In genomic region chr2:105635564-105635963, GRCh38 we compare ENCODE assay signal across 26 cellular contexts.
DNase-seq lines count a peak whose midpoint lies in the region; ATAC-seq and TF ChIP-seq lines count a peak whose summit lies in the region.
"Had no signal": no experiment of that assay in that cellular context is flagged by ENCODE, and none has a peak within 500 bp of the region (broad histone marks: within the 10 kb centered on the region; RNA-seq: fewer than 3 reads in every experiment).

No MANE protein-coding gene starts in this region.

- TF ChIP-seq RAD21 in neural cell (conservative IDR thresholded peaks at IDR 0.05) = no peak

- no peak overlapping the region for H2AFZ ChIP-seq in neural cell (ENCODE audit: low read depth, low read length)

- no peaks in the 10 kb centered on the region for H3K36me3 Mint-ChIP-seq in brain
- H3K36me3 Mint-ChIP-seq: CD8-positive, alpha-beta T cell had no signal

- H3K27ac ChIP-seq in neural cell (ENCODE audit: low read length) = no peak overlapping the region
- no peak overlapping the region for H3K27ac ChIP-seq in aorta (ENCODE audit: low read depth in 1 of 2, low read length in 2 of 2)
- H3K27ac ChIP-seq: 22Rv1, C4-2B, SJSA1 had no signal

- H3K4me3 ChIP-seq in neural cell (ENCODE audit: low read length) (no peak overlapping the region), aorta (ENCODE audit: low read length in 2 of 2) (no peak overlapping the region)
- H3K4me3 ChIP-seq: HAP-1, MG63, SJSA1 had no signal

- no peaks in the 10 kb centered on the region for H3F3A ChIP-seq in neural cell (ENCODE audit: insufficient read depth, low read length, poor library complexity, severe bottlenecking)

- peak; percentile 36 for ATAC-seq in aorta (ENCODE audit: low FRiP score)
- ATAC-seq: CD8-positive, alpha-beta T cell had no signal

- DNase-seq in DMS 273 (lab: John Stamatoyannopoulos, UW; ENCODE audit: unreplicated experiment) = peak; percentile 19
- DNase-seq in DMS 273 treated with DMSO at 0.1 percent for 48 hours (lab: John Stamatoyannopoulos, UW) = no peak
- DNase-seq in aorta = no peak
- DNase-seq in central memory CD4-positive, alpha-beta T cell = no peak
- DNase-seq in NCI-H146 treated with DMSO at 0.1 percent for 48 hours (lab: John Stamatoyannopoulos, UW; ENCODE audit: unreplicated experiment) = no peak
- DNase-seq: Caco-2, DMS153, DND-41, GOT3, HFFc6, KG1, MG63, NCI-H1105 treated with DMSO at 0.1 percent for 48 hours, NCI-H146, NCI-H2029, NCI-H446, NCI-H524 treated with DMSO at 0.1 percent for 48 hours, NCI-H774 had no signal

- peak overlapping the region in 3 of 5 experiments; percentile 34 to 68 (median 45) for H3K27ac Mint-ChIP-seq in brain
- H3K27ac Mint-ChIP-seq: B cell; CD8-positive, alpha-beta T cell; HFFc6 had no signal

- peaks cover 0 to 16% (median 0%) of the 10 kb centered on the region in 5 experiments for H3K9me3 Mint-ChIP-seq in brain
- H3K9me3 Mint-ChIP-seq: HFFc6 had no signal

- H3K4me3 Mint-ChIP-seq in brain = no peak overlapping the region
- H3K4me3 Mint-ChIP-seq: B cell; CD8-positive, alpha-beta T cell; HFFc6 had no signal

- TF ChIP-seq CTCF in brain (conservative IDR thresholded peaks at IDR 0.05) (no peak), neural cell (IDR thresholded peaks at IDR 0.05; ENCODE audit: poor library complexity, severe bottlenecking) (no peak)

- no peaks in the 10 kb centered on the region for H3K36me3 ChIP-seq in neural cell (ENCODE audit: insufficient read depth, low read length)
- no peaks in the 10 kb centered on the region for H3K36me3 ChIP-seq in aorta (ENCODE audit: control insufficient read depth in 1 of 2, insufficient read depth in 2 of 2, low read length in 1 of 2)
- H3K36me3 ChIP-seq: HAP-1, MG63, SJSA1 had no signal

- peak overlapping the region; percentile 15 for H3K9ac ChIP-seq in neural cell (ENCODE audit: low read length)

- intact Hi-C loops in aorta (cut with DNase I) = no loop called here

- H3K4me1 ChIP-seq in aorta (ENCODE audit: control insufficient read depth in 1 of 2, insufficient read depth in 2 of 2, low read length in 2 of 2) = no peaks in the 10 kb centered on the region
- H3K4me1 ChIP-seq: Caco-2, HAP-1, SJSA1 had no signal

- H3K79me2 ChIP-seq in neural cell (replicated peaks; ENCODE audit: insufficient read depth, low read length) = no peaks in the 10 kb centered on the region

- no peaks in the 10 kb centered on the region for H4K20me1 ChIP-seq in neural cell (ENCODE audit: insufficient read depth)

- WGBS in aorta, 2 donors = 79 to 85% methylated on average over 7 of the region's 7 CpGs

- no peaks in the 10 kb centered on the region for H3K27me3 Mint-ChIP-seq in brain

- no peak overlapping the region for H3K4me2 ChIP-seq in neural cell (ENCODE audit: low read length)

- H3K27me3 ChIP-seq in neural cell (ENCODE audit: insufficient read depth, low read depth, low read length) (no peaks in the 10 kb centered on the region), aorta (ENCODE audit: control insufficient read depth in 1 of 2, insufficient read depth in 2 of 2, low read length in 1 of 2) (no peaks in the 10 kb centered on the region)

- no peaks in the 10 kb centered on the region for H3K9me3 ChIP-seq in neural cell (ENCODE audit: low read length)
- no peaks in the 10 kb centered on the region for H3K9me3 ChIP-seq in aorta (ENCODE audit: control insufficient read depth, low read length)
- H3K9me3 ChIP-seq: Caco-2, HAP-1, MG63, SJSA1 had no signal

- TF ChIP-seq EP300 in neural cell (conservative IDR thresholded peaks at IDR 0.05; ENCODE audit: poor library complexity, severe bottlenecking) = no peak

- H3K9me2 ChIP-seq in neural cell (ENCODE audit: insufficient read depth, low read length) = no peaks in the 10 kb centered on the region

- peaks cover 68% of the 10 kb centered on the region for H3K4me1 Mint-ChIP-seq in brain
- H3K4me1 Mint-ChIP-seq: B cell had no signal

TF ChIP-seq in neural cell, 6 proteins besides CTCF, POLR2A, EP300 and RAD21:
- TF ChIP-seq POLR2AphosphoS5 (IDR thresholded peaks at IDR 0.05) = no peak
- TF ChIP-seq, protein P1, sequence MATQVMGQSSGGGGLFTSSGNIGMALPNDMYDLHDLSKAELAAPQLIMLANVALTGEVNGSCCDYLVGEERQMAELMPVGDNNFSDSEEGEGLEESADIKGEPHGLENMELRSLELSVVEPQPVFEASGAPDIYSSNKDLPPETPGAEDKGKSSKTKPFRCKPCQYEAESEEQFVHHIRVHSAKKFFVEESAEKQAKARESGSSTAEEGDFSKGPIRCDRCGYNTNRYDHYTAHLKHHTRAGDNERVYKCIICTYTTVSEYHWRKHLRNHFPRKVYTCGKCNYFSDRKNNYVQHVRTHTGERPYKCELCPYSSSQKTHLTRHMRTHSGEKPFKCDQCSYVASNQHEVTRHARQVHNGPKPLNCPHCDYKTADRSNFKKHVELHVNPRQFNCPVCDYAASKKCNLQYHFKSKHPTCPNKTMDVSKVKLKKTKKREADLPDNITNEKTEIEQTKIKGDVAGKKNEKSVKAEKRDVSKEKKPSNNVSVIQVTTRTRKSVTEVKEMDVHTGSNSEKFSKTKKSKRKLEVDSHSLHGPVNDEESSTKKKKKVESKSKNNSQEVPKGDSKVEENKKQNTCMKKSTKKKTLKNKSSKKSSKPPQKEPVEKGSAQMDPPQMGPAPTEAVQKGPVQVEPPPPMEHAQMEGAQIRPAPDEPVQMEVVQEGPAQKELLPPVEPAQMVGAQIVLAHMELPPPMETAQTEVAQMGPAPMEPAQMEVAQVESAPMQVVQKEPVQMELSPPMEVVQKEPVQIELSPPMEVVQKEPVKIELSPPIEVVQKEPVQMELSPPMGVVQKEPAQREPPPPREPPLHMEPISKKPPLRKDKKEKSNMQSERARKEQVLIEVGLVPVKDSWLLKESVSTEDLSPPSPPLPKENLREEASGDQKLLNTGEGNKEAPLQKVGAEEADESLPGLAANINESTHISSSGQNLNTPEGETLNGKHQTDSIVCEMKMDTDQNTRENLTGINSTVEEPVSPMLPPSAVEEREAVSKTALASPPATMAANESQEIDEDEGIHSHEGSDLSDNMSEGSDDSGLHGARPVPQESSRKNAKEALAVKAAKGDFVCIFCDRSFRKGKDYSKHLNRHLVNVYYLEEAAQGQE (IDR thresholded peaks at IDR 0.05; ENCODE audit: borderline replicate concordance) = no peak
- no peak for TF ChIP-seq EZH2 (IDR thresholded peaks at IDR 0.05; ENCODE audit: borderline replicate concordance, insufficient read depth, low read length, poor library complexity, severe bottlenecking)
- TF ChIP-seq MXI1 (conservative IDR thresholded peaks at IDR 0.05; ENCODE audit: poor library complexity, severe bottlenecking) = no peak
- no peak for TF ChIP-seq SMC3 (conservative IDR thresholded peaks at IDR 0.05; ENCODE audit: poor library complexity)
- TF ChIP-seq TAF1 (IDR thresholded peaks at IDR 0.05; ENCODE audit: low read depth) = no peak
